In genomic region chr13:44435142-44435982, GRCh38 we compare ENCODE assay signal across 8 cellular contexts.
A peak's percentile ranks its signal among the peaks of the same experiment; 100 is the strongest.
DNase-seq lines count a peak whose midpoint lies in the region; ATAC-seq, FAIRE-seq and TF ChIP-seq lines count a peak whose summit lies in the region.

No MANE protein-coding gene starts in this region.

- peaks cover 5% of the 10 kb centered on the region for H3K4me1 ChIP-seq in ES-I3 (ENCODE audit: insufficient read depth, low read length)
- peaks cover 0 to 53% (median 29%) of the 10 kb centered on the region in 12 donors for H3K4me1 ChIP-seq in heart left ventricle
- H3K4me1 ChIP-seq in pancreas: peaks cover 10 to 36% (median 11%) of the 10 kb centered on the region in 3 donors
- peaks cover 10% of the 10 kb centered on the region for H3K4me1 ChIP-seq in thymus (ENCODE audit: control insufficient read depth, insufficient read depth, low read length)

- peak; percentile 90 to 92 for TF ChIP-seq POLR2A in heart left ventricle (IDR thresholded peaks at IDR 0.05)

- TF ChIP-seq CTCF in heart left ventricle (IDR thresholded peaks at IDR 0.05) (peak in 1 of 12 donors; percentile 8), pancreas (IDR thresholded peaks at IDR 0.05) (no peak)

- peaks cover 16% of the 10 kb centered on the region for H3K4me1 Mint-ChIP-seq in T-helper 17 cell

- H3K9me3 ChIP-seq in ES-I3 (ENCODE audit: control insufficient read depth, insufficient read depth, low read length) (no peaks in the 10 kb centered on the region), T-helper 17 cell (ENCODE audit: control insufficient read depth, low read length, poor library complexity, severe bottlenecking) (no peaks in the 10 kb centered on the region), heart left ventricle (no peaks in the 10 kb centered on the region), pancreas (no peaks in the 10 kb centered on the region), thymus (ENCODE audit: control insufficient read depth) (no peaks in the 10 kb centered on the region)

- H3K4me3 Mint-ChIP-seq in T-helper 17 cell: peak overlapping the region; percentile 90

- intact Hi-C loops in heart left ventricle (cut with DNase I): loop anchor here (1.0 to 10.0 kb wide), 17 partner anchors 128 to 528 kb away; no protein-coding TSS in a partner anchor
- intact Hi-C loops in pancreas (cut with DNase I): loop anchor here in 2 of 3 donors (5.0 to 10.0 kb wide), 2 partner anchors 241 to 388 kb away; no protein-coding TSS in a partner anchor

- peak overlapping the region; percentile 96 for H3K9ac ChIP-seq in ES-I3 (ENCODE audit: low read depth, low read length)

- peaks cover 4% of the 10 kb centered on the region for H3K27me3 Mint-ChIP-seq in T-helper 17 cell

- H3K36me3 ChIP-seq in ES-I3 (ENCODE audit: insufficient read depth, low read length): peaks cover 14% of the 10 kb centered on the region
- peaks cover 0 to 21% (median 15%) of the 10 kb centered on the region in 9 donors for H3K36me3 ChIP-seq in heart left ventricle
- H3K36me3 ChIP-seq in pancreas: peaks cover 0 to 7% (median 0%) of the 10 kb centered on the region in 3 donors
- H3K36me3 ChIP-seq in thymus (ENCODE audit: control insufficient read depth, insufficient read depth): peaks cover 7% of the 10 kb centered on the region

- H3K27me3 ChIP-seq in heart left ventricle: no peaks in the 10 kb centered on the region
- no peaks in the 10 kb centered on the region for H3K27me3 ChIP-seq in pancreas
- no peaks in the 10 kb centered on the region for H3K27me3 ChIP-seq in thymus (ENCODE audit: control insufficient read depth, insufficient read depth)

- DNase-seq in NCI-H187 (lab: John Stamatoyannopoulos, UW) (peak; percentile 89 to 96), T-helper 17 cell (peak; percentile 68 to 82 (median 79)), amygdala (lab: John Stamatoyannopoulos, UW) (peak; percentile 34 to 99 (median 89)), heart left ventricle (peak; percentile 94 to 97 (median 96)), pancreas (peak; percentile 95 to 99 (median 97))

- H3K36me3 Mint-ChIP-seq in T-helper 17 cell (ENCODE audit: low read depth): no peaks in the 10 kb centered on the region

- H3K27ac ChIP-seq in heart left ventricle (peak overlapping the region; percentile 91 to 99 (median 96)), pancreas (peak overlapping the region; percentile 85 to 99 (median 92)), thymus (ENCODE audit: low read depth) (peak overlapping the region; percentile 95)

- H3K4me3 ChIP-seq in heart left ventricle: peak overlapping the region; percentile 60 to 87 (median 80)
- H3K4me3 ChIP-seq in pancreas: peak overlapping the region; percentile 45 to 77 (median 50)
- peak overlapping the region; percentile 89 for H3K4me3 ChIP-seq in thymus (ENCODE audit: low read length)

- peak; percentile 66 for ATAC-seq in HG02678 (IDR thresholded peaks at IDR 0.05; ENCODE audit: unreplicated experiment)
- ATAC-seq in T-helper 17 cell: peak; percentile 88
- ATAC-seq in heart left ventricle: peak; percentile 67 to 85 (median 80)
- peak; percentile 78 to 86 (median 84) for ATAC-seq in pancreas

- FAIRE-seq in pancreas (lab: Jason Lieb, UNC): peak; percentile 95

- H3K27ac Mint-ChIP-seq in T-helper 17 cell: peak overlapping the region; percentile 96

- WGBS in heart left ventricle, 4 donors: 0% methylated on average over 52 to 54 of the region's 54 CpGs
- WGBS in pancreas, 2 donors: 0 to 1% methylated on average over 52 to 54 of the region's 54 CpGs
- WGBS in thymus: under 1% methylated on average over 54 of the region's 54 CpGs

Comparison
In these comparisons a context has a peak if more than half of its experiments do, and no peak if none do; other contexts are left out.
1. Peak in every context shown above with its lines: DNase-seq, ATAC-seq, H3K4me3 ChIP-seq and H3K27ac ChIP-seq.